1 cellular context compared by ENCODE assay signal in genomic region chr19:54186934-54187381, GRCh38.
TF ChIP-seq lines count a peak whose summit lies in the region.

No MANE protein-coding gene starts in this region.

TF ChIP-seq in IMR-90, 13 proteins besides CTCF, POLR2A, EP300 and RAD21 (continued from another document):
- TF ChIP-seq RFX5 (IDR thresholded peaks at IDR 0.05; ENCODE audit: low read depth, low read length), result no peak
- no peak for TF ChIP-seq USF2 (IDR thresholded peaks at IDR 0.05; ENCODE audit: low read depth, low read length)
- no peak for TF ChIP-seq CEBPB (IDR thresholded peaks at IDR 0.05; ENCODE audit: low read depth, low read length)
- no peak for TF ChIP-seq CHD1 (IDR thresholded peaks at IDR 0.05; ENCODE audit: low read depth, low read length)
- no peak for TF ChIP-seq NFE2L2 (IDR thresholded peaks at IDR 0.05; ENCODE audit: low read depth, low read length)
- TF ChIP-seq ELK1 (IDR thresholded peaks at IDR 0.05; ENCODE audit: borderline replicate concordance, low read depth, low read length), result no peak
- no peak for TF ChIP-seq FOS (IDR thresholded peaks at IDR 0.05; ENCODE audit: low read depth, low read length)
- TF ChIP-seq SMC3 (IDR thresholded peaks at IDR 0.05; ENCODE audit: low read depth, low read length), result no peak
- TF ChIP-seq RCOR1 (IDR thresholded peaks at IDR 0.05; ENCODE audit: insufficient replicate concordance, low read length), result no peak
- TF ChIP-seq BHLHE40 (IDR thresholded peaks at IDR 0.05; ENCODE audit: low read depth, low read length), result no peak
- no peak for TF ChIP-seq MAZ (IDR thresholded peaks at IDR 0.05; ENCODE audit: borderline replicate concordance, low read depth, low read length)
